ENCODE assay signal across 34 cellular contexts in genomic region chr9:106771618-106772017, GRCh38.
DNase-seq lines count a peak whose midpoint lies in the region; ATAC-seq and TF ChIP-seq lines count a peak whose summit lies in the region.
"Had no signal": no experiment of that assay in that cellular context is flagged by ENCODE, and none has a peak within 500 bp of the region (broad histone marks: within the 10 kb centered on the region; RNA-seq: fewer than 3 reads in every experiment).

No MANE protein-coding gene starts in this region.

- peaks cover 13% of the 10 kb centered on the region for H3K4me1 Mint-ChIP-seq in MCF 10A (ENCODE audit: insufficient read depth, unreplicated experiment)
- H3K4me1 Mint-ChIP-seq: activated CD8-positive, alpha-beta memory T cell treated with anti-CD3 and anti-CD28 coated beads, Interleukin-2, amount 10 ng/mL, durations not matched to agents 7 days and 5 days; WTC11 had no signal

- TF ChIP-seq POLR2A in heart left ventricle (IDR thresholded peaks at IDR 0.05) (no peak), gastrocnemius medialis (IDR thresholded peaks at IDR 0.05) (peak in 1 of 2 donors; percentile 42)

- DNase-seq in MCF 10A (ENCODE audit: unreplicated experiment) = peak; percentile 5
- no peak for DNase-seq in mammary epithelial cell
- DNase-seq in adipocyte (ENCODE audit: low read depth) = no peak
- peak in 4 of 5 donors; percentile 37 to 76 (median 56) for DNase-seq in heart left ventricle
- DNase-seq in gastrocnemius medialis = peak; percentile 86 to 97
- no peak for DNase-seq in NCI-H2107 treated with DMSO at 0.1 percent for 48 hours (lab: John Stamatoyannopoulos, UW; ENCODE audit: unreplicated experiment)
- no peak for DNase-seq in AG20443 (ENCODE audit: low spot score)
- DNase-seq: activated CD4-positive, alpha-beta T cell treated with anti-CD3 and anti-CD28 coated beads, Interleukin-2, amount 50 U/mL, for 1 hour; activated CD8-positive, alpha-beta memory T cell treated with anti-CD3 and anti-CD28 coated beads, Interleukin-2, amount 10 ng/mL, durations not matched to agents 7 days and 5 days; activated naive CD4-positive, alpha-beta T cell treated with anti-CD3 and anti-CD28 coated beads for 36 hours; activated T-cell treated with anti-CD3 and anti-CD28 coated beads, Interleukin-2, amount 50 U/mL, for 72 hours; AML-193; amniotic stem cell; CD8-positive, alpha-beta T cell; effector memory CD8-positive, alpha-beta T cell; GM23248; HFFc6; mucosa of descending colon; NCI-H1048; NCI-H2081 treated with DMSO at 0.1 percent for 48 hours; NCI-H510A treated with DMSO at 0.1 percent for 48 hours; PC-9; retina; SIG-M5; spleen; SW 1271; T1000; transverse colon had no signal

- H3K79me2 ChIP-seq in mammary epithelial cell (ENCODE audit: insufficient read depth, low read length) = no peaks in the 10 kb centered on the region

- no peak overlapping the region for H3K4me3 Mint-ChIP-seq in MCF 10A (ENCODE audit: unreplicated experiment)
- H3K4me3 Mint-ChIP-seq: activated CD8-positive, alpha-beta memory T cell treated with anti-CD3 and anti-CD28 coated beads, Interleukin-2, amount 10 ng/mL, durations not matched to agents 7 days and 5 days; activated naive CD4-positive, alpha-beta T cell treated with anti-CD3 and anti-CD28 coated beads for 36 hours; activated T-cell treated with anti-CD3 and anti-CD28 coated beads, Interleukin-2, amount 50 U/mL, for 72 hours; CD8-positive, alpha-beta T cell; effector memory CD8-positive, alpha-beta T cell; HFFc6; natural killer cell treated with Interleukin-12 subunit alpha and Interleukin-12 subunit beta and Interleukin-15 and Interleukin-18, amount 100 ng/mL, for 72 hours; WTC11 had no signal

- BruUV-seq in MCF 10A (replicated peaks; lab: Mats Ljungman, UMichigan) = no TSS peak
- no TSS peak for BruUV-seq in mammary epithelial cell (replicated peaks; lab: Mats Ljungman, UMichigan)

- intact Hi-C loops in MCF 10A (cut with micrococcal nuclease) = loop anchor here (2.0 kb wide), 1 partner anchor 23 kb away; no protein-coding TSS in a partner anchor
- intact Hi-C loops in mammary epithelial cell (cut with micrococcal nuclease) = loop anchor here (2.0 kb wide), 1 partner anchor 91 kb away; the partner anchor contains the start of gene ZNF462
- intact Hi-C loops in heart left ventricle (cut with DNase I) = loop anchor here in 1 of 10 donors (10.0 kb wide), 1 partner anchor 63 kb away; no protein-coding TSS in a partner anchor
- intact Hi-C loops in gastrocnemius medialis (cut with DNase I; ENCODE audit: low total_unique reads) = loop anchor here (5.0 to 10.0 kb wide), 4 partner anchors 91 to 1059 kb away; partner anchors contain the start of gene ZNF462

- H3K4me3 ChIP-seq in mammary epithelial cell (replicated peaks in 1 of 3; ENCODE audit: insufficient read depth in 1 of 3, low read depth in 2 of 3, low read length in 3 of 3) (no peak overlapping the region), adipocyte (ENCODE audit: low read length) (peak overlapping the region; percentile 58), heart left ventricle (no peak overlapping the region), gastrocnemius medialis (no peak overlapping the region)
- H3K4me3 ChIP-seq: cardiac muscle cell, coronary artery, esophagus muscularis mucosa, GM23248, mucosa of descending colon, PC-9, spleen, transverse colon had no signal

- dilution Hi-C loops in mammary epithelial cell (cut with HindIII; ENCODE audit: low sequenced_read_pairs) = no loop called here

- no peaks in the 10 kb centered on the region for H3K36me3 Mint-ChIP-seq in MCF 10A (ENCODE audit: insufficient read depth, unreplicated experiment)
- H3K36me3 Mint-ChIP-seq: activated CD8-positive, alpha-beta memory T cell treated with anti-CD3 and anti-CD28 coated beads, Interleukin-2, amount 10 ng/mL, durations not matched to agents 7 days and 5 days; CD8-positive, alpha-beta T cell; natural killer cell treated with Interleukin-12 subunit alpha and Interleukin-12 subunit beta and Interleukin-15 and Interleukin-18, amount 100 ng/mL, for 72 hours; WTC11 had no signal

- no peaks in the 10 kb centered on the region for H4K20me1 ChIP-seq in mammary epithelial cell (ENCODE audit: insufficient read depth, low read length)

- WGBS in mammary epithelial cell (ENCODE audit: low coverage, missing lambda C conversion rate) = 100% methylated on average over 3 of the region's 4 CpGs
- 43 to 71% (median 55%) methylated on average over 4 of the region's 4 CpGs for WGBS in heart left ventricle, 4 donors

- H3K4me1 ChIP-seq in mammary epithelial cell (ENCODE audit: insufficient read depth, low read length) (peaks cover 14% of the 10 kb centered on the region), adipocyte (ENCODE audit: control insufficient read depth, insufficient read depth, low read length) (peaks cover 30% of the 10 kb centered on the region), heart left ventricle (peaks cover 0 to 8% (median 0%) of the 10 kb centered on the region in 12 donors), gastrocnemius medialis (peaks cover 21 to 26% of the 10 kb centered on the region in 2 donors)
- H3K4me1 ChIP-seq: spleen, transverse colon had no signal

- H3K9me3 ChIP-seq in mammary epithelial cell (replicated peaks; ENCODE audit: insufficient read depth, low read length) (no peaks in the 10 kb centered on the region), adipocyte (ENCODE audit: control insufficient read depth, low read length) (no peaks in the 10 kb centered on the region), heart left ventricle (no peaks in the 10 kb centered on the region), gastrocnemius medialis (no peaks in the 10 kb centered on the region)
- H3K9me3 ChIP-seq: esophagus muscularis mucosa, mucosa of descending colon, transverse colon had no signal

- H3K27me3 ChIP-seq in mammary epithelial cell (ENCODE audit: insufficient read depth, low read length) (no peaks in the 10 kb centered on the region), adipocyte (replicated peaks; ENCODE audit: control insufficient read depth, insufficient read depth, low read length) (no peaks in the 10 kb centered on the region), heart left ventricle (no peaks in the 10 kb centered on the region), gastrocnemius medialis (no peaks in the 10 kb centered on the region)
- H3K27me3 ChIP-seq: cardiac muscle cell, esophagus muscularis mucosa, spleen, transverse colon had no signal

- no peak overlapping the region for H2AFZ ChIP-seq in mammary epithelial cell (ENCODE audit: low read depth, low read length)
- H2AFZ ChIP-seq: GM23248, PC-9 had no signal

- no peaks in the 10 kb centered on the region for H3K27me3 Mint-ChIP-seq in MCF 10A (ENCODE audit: insufficient read depth, unreplicated experiment)
- H3K27me3 Mint-ChIP-seq: activated CD8-positive, alpha-beta memory T cell treated with anti-CD3 and anti-CD28 coated beads, Interleukin-2, amount 10 ng/mL, durations not matched to agents 7 days and 5 days; effector memory CD8-positive, alpha-beta T cell had no signal

- peak; percentile 77 to 90 (median 80) for ATAC-seq in heart left ventricle
- peak; percentile 78 to 89 for ATAC-seq in gastrocnemius medialis
- no peak for ATAC-seq in HG02840 (IDR thresholded peaks at IDR 0.05; ENCODE audit: low FRiP score, unreplicated experiment)
- ATAC-seq: activated CD8-positive, alpha-beta memory T cell treated with anti-CD3 and anti-CD28 coated beads, Interleukin-2, amount 10 ng/mL, durations not matched to agents 7 days and 5 days; activated T-cell treated with anti-CD3 and anti-CD28 coated beads, Interleukin-2, amount 50 U/mL, for 72 hours; CD8-positive, alpha-beta T cell; effector memory CD8-positive, alpha-beta T cell; mucosa of descending colon; WTC11 had no signal

- POLR2A ChIA-PET in MCF 10A (lab: Yijun Ruan, JAX) = interaction anchor here (0.9 to 1.4 kb wide), 2 partner anchors 18 to 90 kb away, joined by 3 read pairs; no protein-coding TSS in a partner anchor

- TF ChIP-seq CTCF in MCF 10A (IDR thresholded peaks at IDR 0.05; ENCODE audit: unreplicated experiment) = no peak
- TF ChIP-seq CTCF in mammary epithelial cell (conservative IDR thresholded peaks at IDR 0.05 in 1 of 2, IDR thresholded peaks at IDR 0.05 in 1 of 2; ENCODE audit: extremely low read depth in 1 of 2, insufficient read depth in 1 of 2, low read depth in 1 of 2, low read length in 2 of 2) = no peak
- TF ChIP-seq CTCF in heart left ventricle (IDR thresholded peaks at IDR 0.05) = no peak
- no peak for TF ChIP-seq CTCF in gastrocnemius medialis (IDR thresholded peaks at IDR 0.05 in 4 of 5, conservative IDR thresholded peaks at IDR 0.05 in 1 of 5)

- H3K36me3 ChIP-seq in mammary epithelial cell (ENCODE audit: insufficient read depth, low read length) (no peaks in the 10 kb centered on the region), adipocyte (ENCODE audit: control insufficient read depth, insufficient read depth, low read length, severe bottlenecking) (no peaks in the 10 kb centered on the region), heart left ventricle (no peaks in the 10 kb centered on the region), gastrocnemius medialis (no peaks in the 10 kb centered on the region)
- H3K36me3 ChIP-seq: cardiac muscle cell, esophagus muscularis mucosa, spleen, transverse colon had no signal

- H3K9ac ChIP-seq in mammary epithelial cell (ENCODE audit: insufficient read depth, low read length) = no peak overlapping the region
- peak overlapping the region; percentile 69 for H3K9ac ChIP-seq in adipocyte (ENCODE audit: low read length)
- H3K9ac ChIP-seq: GM23248 had no signal

- no peak overlapping the region for H3K4me2 ChIP-seq in mammary epithelial cell (ENCODE audit: insufficient read depth, low read depth, low read length)
- H3K4me2 ChIP-seq: PC-9 had no signal

- no peak overlapping the region for H3K27ac Mint-ChIP-seq in MCF 10A (ENCODE audit: low read depth, unreplicated experiment)
- H3K27ac Mint-ChIP-seq: activated CD8-positive, alpha-beta memory T cell treated with anti-CD3 and anti-CD28 coated beads, Interleukin-2, amount 10 ng/mL, durations not matched to agents 7 days and 5 days; activated naive CD4-positive, alpha-beta T cell treated with anti-CD3 and anti-CD28 coated beads for 36 hours; activated T-cell treated with anti-CD3 and anti-CD28 coated beads, Interleukin-2, amount 50 U/mL, for 72 hours; CD8-positive, alpha-beta T cell; effector memory CD8-positive, alpha-beta T cell; HFFc6; natural killer cell treated with Interleukin-12 subunit alpha and Interleukin-12 subunit beta and Interleukin-15 and Interleukin-18, amount 100 ng/mL, for 72 hours; WTC11 had no signal

- in situ Hi-C loops in mammary epithelial cell (cut with MboI; ENCODE audit: low sequenced_read_pairs in 2 of 2) = no loop called here
- in situ Hi-C loops in gastrocnemius medialis (cut with MboI; ENCODE audit: low sequenced_read_pairs in 4 of 4) = no loop called here

- no peak overlapping the region for H3K27ac ChIP-seq in mammary epithelial cell (ENCODE audit: insufficient read depth, low read depth, low read length)
- no peak overlapping the region for H3K27ac ChIP-seq in heart left ventricle
- peak overlapping the region; percentile 76 to 88 (median 86) for H3K27ac ChIP-seq in gastrocnemius medialis
- H3K27ac ChIP-seq: cardiac muscle cell, coronary artery, esophagus muscularis mucosa, GM23248, PC-9, spleen, transverse colon had no signal

- no peaks in the 10 kb centered on the region for H3K9me3 Mint-ChIP-seq in MCF 10A (ENCODE audit: unreplicated experiment)
- H3K9me3 Mint-ChIP-seq: activated naive CD4-positive, alpha-beta T cell treated with anti-CD3 and anti-CD28 coated beads for 36 hours; HFFc6; natural killer cell treated with Interleukin-12 subunit alpha and Interleukin-12 subunit beta and Interleukin-15 and Interleukin-18, amount 100 ng/mL, for 72 hours; WTC11 had no signal

- CTCF ChIA-PET in MCF 10A (lab: Yijun Ruan, JAX) = interaction anchor here (0.7 to 0.8 kb wide), 2 partner anchors 12 to 293 kb away, joined by 3 read pairs; no protein-coding TSS in a partner anchor
- CTCF ChIA-PET in mammary epithelial cell (lab: Charles Lee; ENCODE audit: low non-redundant PET) = no interaction called here

Comparison
In these comparisons a context has a peak if more than half of its experiments do, and no peak if none do; other contexts are left out.
1. DNase-seq: peak in MCF 10A (single experiment), heart left ventricle (4 of 5) and gastrocnemius medialis (2 of 2); none in mammary epithelial cell (single experiment), adipocyte (single experiment), NCI-H2107 treated with DMSO at 0.1 percent for 48 hours (single experiment) and AG20443 (single experiment).
2. H3K27ac ChIP-seq: peak in gastrocnemius medialis (4 of 4); none in mammary epithelial cell (single experiment) and heart left ventricle (0 of 12).